Comparison of ENCODE assay signal across 8 cellular contexts in genomic region chr22:25404923-25405853, GRCh38.
DNase-seq lines count a peak whose midpoint lies in the region; ATAC-seq and TF ChIP-seq lines count a peak whose summit lies in the region.

No MANE protein-coding gene starts in this region.

- H3K4me3 ChIP-seq in SJCRH30 (peak overlapping the region; percentile 76), osteoblast (ENCODE audit: insufficient read depth, low read length) (peak overlapping the region; percentile 73), thymus (ENCODE audit: low read length) (peak overlapping the region; percentile 92)

- ATAC-seq in HG02938 (IDR thresholded peaks at IDR 0.05; ENCODE audit: unreplicated experiment) = peak; percentile 53

- peak overlapping the region; percentile 92 for H3K4me2 ChIP-seq in osteoblast (ENCODE audit: insufficient read depth, low read length)

- no peak for TF ChIP-seq CTCF in osteoblast (IDR thresholded peaks at IDR 0.05; ENCODE audit: extremely low read depth, low read depth, low read length)

- peaks cover 31% of the 10 kb centered on the region for H3K79me2 ChIP-seq in osteoblast (ENCODE audit: insufficient read depth, low read length)

- WGBS in thymus = under 1% methylated on average over 118 of the region's 118 CpGs

- DNase-seq in DMS53 (lab: John Stamatoyannopoulos, UW) = peak; percentile 69
- no peak for DNase-seq in DMS53 treated with DMSO at 0.1 percent for 48 hours (lab: John Stamatoyannopoulos, UW; ENCODE audit: unreplicated experiment)
- DNase-seq in SJCRH30 = peak; percentile 74 to 80
- DNase-seq in activated naive CD4-positive, alpha-beta T cell treated with anti-CD3 and anti-CD28 coated beads, Interleukin-2, amount 50 U/mL, for 16 hours = peak; percentile 68
- DNase-seq in glomerular visceral epithelial cell (ENCODE audit: extremely low spot score) = peak; percentile 78
- peak; percentile 99 for DNase-seq in osteoblast (ENCODE audit: insufficient read length, low spot score, missing footprints)

- H3K27me3 ChIP-seq in SJCRH30 (no peaks in the 10 kb centered on the region), osteoblast (ENCODE audit: insufficient read depth, low read length) (no peaks in the 10 kb centered on the region), thymus (ENCODE audit: control insufficient read depth, insufficient read depth) (no peaks in the 10 kb centered on the region)

- peaks cover 35% of the 10 kb centered on the region for H4K20me1 ChIP-seq in osteoblast (ENCODE audit: insufficient read depth, low read length)

- H3K27ac ChIP-seq in SJCRH30 (peak overlapping the region; percentile 83; the same call in 1 of the 2 replicates), osteoblast (ENCODE audit: low read depth, low read length) (peak overlapping the region; percentile 51), thymus (ENCODE audit: low read depth) (peak overlapping the region; percentile 86)

- H2AFZ ChIP-seq in osteoblast (ENCODE audit: low read length) = peak overlapping the region; percentile 51

- no peaks in the 10 kb centered on the region for H3K9me3 ChIP-seq in SJCRH30 (replicated peaks)
- no peaks in the 10 kb centered on the region for H3K9me3 ChIP-seq in osteoblast (ENCODE audit: low read depth, low read length)
- no peaks in the 10 kb centered on the region for H3K9me3 ChIP-seq in thymus (ENCODE audit: control insufficient read depth)

- H3K36me3 ChIP-seq in SJCRH30 (no peaks in the 10 kb centered on the region), osteoblast (ENCODE audit: insufficient read depth, low read length) (no peaks in the 10 kb centered on the region), thymus (ENCODE audit: control insufficient read depth, insufficient read depth) (no peaks in the 10 kb centered on the region)

- H3K4me1 ChIP-seq in SJCRH30 = peaks cover 23% of the 10 kb centered on the region
- H3K4me1 ChIP-seq in osteoblast (ENCODE audit: insufficient read depth, low read length) = peaks cover 33% of the 10 kb centered on the region
- peaks cover 23% of the 10 kb centered on the region for H3K4me1 ChIP-seq in thymus (ENCODE audit: control insufficient read depth, insufficient read depth, low read length)
